25 cellular contexts compared by ENCODE assay signal in genomic region chr4:170581969-170582368, GRCh38.
"Had no signal": no experiment of that assay in that cellular context is flagged by ENCODE, and none has a peak within 500 bp of the region (broad histone marks: within the 10 kb centered on the region; RNA-seq: fewer than 3 reads in every experiment).

No MANE protein-coding gene starts in this region.

- H3K4me2 ChIP-seq: hepatocyte had no signal

- DNase-seq: cerebellar nuclear complex; cortex of kidney; effector memory CD8-positive, alpha-beta T cell; foreskin fibroblast; heart left ventricle; left ventricle myocardium superior; lower lobe of right lung; natural killer cell; right lobe of liver; stimulated activated CD4-positive, alpha-beta T cell treated with anti-CD3 and anti-CD28 coated beads, Interleukin-15, amount 100 ng/mL, for 24 hours; stimulated activated CD4-positive, alpha-beta T cell treated with anti-CD3 and anti-CD28 coated beads, Interleukin-2, amount 100 ng/mL, for 48 hours; stimulated activated CD8-positive, alpha-beta memory T cell treated with anti-CD3 and anti-CD28 coated beads, Interleukin-4, amount 100 ng/mL, for 48 hours; stimulated activated naive CD4-positive, alpha-beta T cell; stimulated activated naive CD8-positive, alpha-beta T cell treated with anti-CD3 and anti-CD28 coated beads, Interleukin-15, amount 100 ng/mL, for 72 hours; thyroid gland had no signal

- H3K9me3 Mint-ChIP-seq: neural crest cell had no signal

- H3K79me2 ChIP-seq: hepatocyte, parathyroid adenoma had no signal

- H3K36me3 ChIP-seq: gastroesophageal sphincter, heart left ventricle, lower lobe of right lung, neutrophil, right lobe of liver, suprapubic skin, thyroid gland had no signal

- H3K4me3 Mint-ChIP-seq: effector memory CD8-positive, alpha-beta T cell; natural killer cell; neural crest cell; stimulated activated naive CD8-positive, alpha-beta T cell treated with anti-CD3 and anti-CD28 coated beads, Interleukin-15, amount 100 ng/mL, for 72 hours; type B pancreatic cell had no signal

- H3K27me3 Mint-ChIP-seq: effector memory CD8-positive, alpha-beta T cell; progenitor cell of endocrine pancreas; stimulated activated naive CD8-positive, alpha-beta T cell treated with anti-CD3 and anti-CD28 coated beads, Interleukin-15, amount 100 ng/mL, for 72 hours; type B pancreatic cell had no signal

- H3K4me1 ChIP-seq: gastroesophageal sphincter, heart left ventricle, lower lobe of right lung, parathyroid adenoma, right lobe of liver, suprapubic skin, thyroid gland had no signal

- H3K27ac Mint-ChIP-seq: effector memory CD8-positive, alpha-beta T cell; natural killer cell; progenitor cell of endocrine pancreas; stimulated activated naive CD8-positive, alpha-beta T cell treated with anti-CD3 and anti-CD28 coated beads, Interleukin-15, amount 100 ng/mL, for 72 hours; type B pancreatic cell had no signal

- ATAC-seq: effector memory CD8-positive, alpha-beta T cell; esophagus mucosa; gastroesophageal sphincter; heart left ventricle; left ventricle myocardium superior; lower lobe of right lung; natural killer cell; right lobe of liver; stimulated activated naive CD8-positive, alpha-beta T cell treated with anti-CD3 and anti-CD28 coated beads, Interleukin-15, amount 100 ng/mL, for 72 hours had no signal

- H3K27ac ChIP-seq: epithelial cell of prostate, gastroesophageal sphincter, heart left ventricle, hepatocyte, lower lobe of right lung, neutrophil, parathyroid adenoma, right lobe of liver, suprapubic skin, thyroid gland had no signal

- H3K36me3 Mint-ChIP-seq: type B pancreatic cell had no signal

- H3K9ac ChIP-seq: parathyroid adenoma had no signal

- H3K4me1 Mint-ChIP-seq: natural killer cell; neural crest cell; stimulated activated naive CD8-positive, alpha-beta T cell treated with anti-CD3 and anti-CD28 coated beads, Interleukin-15, amount 100 ng/mL, for 72 hours had no signal

- H3K9me3 ChIP-seq: lower lobe of right lung, neutrophil, right lobe of liver, suprapubic skin, thyroid gland had no signal

- H3K4me3 ChIP-seq: gastroesophageal sphincter, heart left ventricle, hepatocyte, lower lobe of right lung, right lobe of liver, suprapubic skin, thyroid gland had no signal

- H2AFZ ChIP-seq: hepatocyte, parathyroid adenoma had no signal

- H3K27me3 ChIP-seq: gastroesophageal sphincter, heart left ventricle, hepatocyte, neutrophil, right lobe of liver, suprapubic skin, thyroid gland had no signal
